18 cellular contexts compared by ENCODE assay signal in the genomic region with DNA sequence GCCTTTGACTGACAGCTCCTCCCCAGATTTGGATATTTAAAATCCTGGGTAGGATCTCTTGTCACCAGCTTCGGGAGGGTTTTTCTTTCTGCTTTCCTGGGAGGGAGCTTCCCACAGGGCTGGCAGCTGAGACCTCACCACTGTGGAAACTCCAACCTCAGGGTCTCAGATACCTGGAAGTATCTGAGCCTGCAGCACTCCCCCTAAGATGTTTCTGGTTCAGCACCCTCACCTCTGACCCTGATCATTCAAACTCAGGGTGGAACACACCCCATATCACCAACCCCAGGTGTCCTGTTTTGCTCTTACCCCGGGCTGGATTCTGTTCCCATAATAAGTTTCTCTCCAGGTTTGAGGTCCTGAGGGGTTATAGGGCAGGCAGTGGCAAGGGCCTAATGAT. TPM values are rescaled to one million over a fixed set of nuclear protein-coding genes. Genes with fewer than 3 reads are reported as not detected.
DNase-seq lines count a peak whose midpoint lies in the region; ATAC-seq and TF ChIP-seq lines count a peak whose summit lies in the region.
"Had no signal": no experiment of that assay in that cellular context is flagged by ENCODE, and none has a peak within 500 bp of the region (broad histone marks: within the 10 kb centered on the region; RNA-seq: fewer than 3 reads in every experiment).

No MANE protein-coding gene starts in this region.

- H3K27ac ChIP-seq in RWPE1, result peak overlapping the region; percentile 95
- H3K27ac ChIP-seq: epithelial cell of prostate, spleen, suprapubic skin had no signal

- no peaks in the 10 kb centered on the region for H3K9me3 ChIP-seq in skeletal muscle satellite cell (replicated peaks; ENCODE audit: low read length)
- H3K9me3 ChIP-seq: mucosa of descending colon, spleen, suprapubic skin had no signal

- peaks cover 49% of the 10 kb centered on the region for H3K36me3 ChIP-seq in skeletal muscle satellite cell (ENCODE audit: insufficient read depth, low read length)
- H3K36me3 ChIP-seq: BE2C, spleen, suprapubic skin had no signal

- peaks cover 0 to 3% (median 0%) of the 10 kb centered on the region in 7 donors for H3K9me3 Mint-ChIP-seq in naive B cell
- H3K9me3 Mint-ChIP-seq: activated CD4-positive, alpha-beta T cell treated with anti-CD3 and anti-CD28 coated beads, Interleukin-2, amount 10 ng/mL, durations not matched to agents 24 days and 14 days had no signal

- ATAC-seq in naive B cell (ENCODE audit: low read depth in 2 of 2) (no peak), HG02798 (IDR thresholded peaks at IDR 0.05; ENCODE audit: poor library complexity, unreplicated experiment) (no peak)
- ATAC-seq: left colon, mucosa of descending colon had no signal

- peaks cover 40 to 70% (median 65%) of the 10 kb centered on the region in 3 donors for H3K4me1 Mint-ChIP-seq in naive B cell

- H3K4me3 Mint-ChIP-seq in naive B cell, result peak overlapping the region in 7 of 8 donors; percentile 17 to 87 (median 86)

- H3K36me3 Mint-ChIP-seq in naive B cell, result no peaks in the 10 kb centered on the region

- H3K27ac Mint-ChIP-seq in naive B cell, result no peak overlapping the region

- H3K4me2 ChIP-seq in skeletal muscle satellite cell (ENCODE audit: low read length), result peak overlapping the region; percentile 97

- H3K4me1 ChIP-seq in skeletal muscle satellite cell (ENCODE audit: control insufficient read depth, insufficient read depth, low read length), result peaks cover 29% of the 10 kb centered on the region
- H3K4me1 ChIP-seq: BE2C had no signal

- CTCF ChIA-PET in RWPE1 (lab: Yijun Ruan, JAX), result interaction anchor here (0.9 to 1.6 kb wide), 2 partner anchors 26 to 487 kb away, joined by 3 to 5 read pairs; no protein-coding TSS in a partner anchor

- H3K27me3 Mint-ChIP-seq in naive B cell, result peaks cover 59 to 92% (median 89%) of the 10 kb centered on the region in 3 donors

- no peak for TF ChIP-seq CTCF in RWPE1 (conservative IDR thresholded peaks at IDR 0.05; ENCODE audit: low read depth)
- no peak for TF ChIP-seq CTCF in cardiac fibroblast (IDR thresholded peaks at IDR 0.05; ENCODE audit: low read depth, low read length)

- DNase-seq in RWPE1 (ENCODE audit: low spot score), result no peak
- DNase-seq in cardiac fibroblast (ENCODE audit: low read depth in 2 of 2), result no peak
- no peak for DNase-seq in naive B cell
- no peak for DNase-seq in activated T-cell treated with anti-CD3 and anti-CD28 coated beads for 4 hours
- no peak for DNase-seq in RKO (ENCODE audit: low spot score)
- DNase-seq: activated CD4-positive, alpha-beta T cell treated with anti-CD3 and anti-CD28 coated beads, Interleukin-2, amount 10 ng/mL, durations not matched to agents 24 days and 14 days; activated CD8-positive, alpha-beta memory T cell treated with anti-CD3 and anti-CD28 coated beads, Interleukin-2, amount 50 U/mL, for 48 hours; anterior cingulate cortex; BE2C; left colon; mucosa of descending colon; NCI-H345; spleen; stimulated activated CD8-positive, alpha-beta memory T cell treated with anti-CD3 and anti-CD28 coated beads, Interleukin-4, amount 100 ng/mL, for 48 hours had no signal

- H3K27me3 ChIP-seq in skeletal muscle satellite cell (ENCODE audit: control insufficient read depth, insufficient read depth, low read length), result no peaks in the 10 kb centered on the region
- H3K27me3 ChIP-seq: BE2C had no signal

- peak overlapping the region; percentile 63 to 64 for H3K4me3 ChIP-seq in cardiac fibroblast (replicated peaks in 1 of 2; ENCODE audit: low read depth in 2 of 2, low read length in 2 of 2)
- H3K4me3 ChIP-seq in skeletal muscle satellite cell (ENCODE audit: low read length), result peak overlapping the region; percentile 88
- H3K4me3 ChIP-seq: mucosa of descending colon had no signal

- peak overlapping the region; percentile 96 for H3K9ac ChIP-seq in skeletal muscle satellite cell (ENCODE audit: low read depth, low read length)

- POLR2A ChIA-PET in RWPE1 (lab: Yijun Ruan, JAX; ENCODE audit: low non-redundant PET), result no interaction called here

RNA-seq across cellular contexts. Expression of a gene that starts 1.9 kb away (rescaled TPM):
- polyA plus RNA-seq in naive B cell (ENCODE audit: low read depth in 6 of 6), result not detected
- 9.6 and 13.5 TPM in 2 replicates for total RNA-seq in skeletal muscle satellite cell (2012; rRNA removed)
- total RNA-seq: activated CD4-positive, alpha-beta T cell treated with anti-CD3 and anti-CD28 coated beads, Interleukin-2, amount 10 ng/mL, durations not matched to agents 24 days and 14 days; left colon had no signal
